12 cellular contexts compared by ENCODE assay signal in the genomic region with DNA sequence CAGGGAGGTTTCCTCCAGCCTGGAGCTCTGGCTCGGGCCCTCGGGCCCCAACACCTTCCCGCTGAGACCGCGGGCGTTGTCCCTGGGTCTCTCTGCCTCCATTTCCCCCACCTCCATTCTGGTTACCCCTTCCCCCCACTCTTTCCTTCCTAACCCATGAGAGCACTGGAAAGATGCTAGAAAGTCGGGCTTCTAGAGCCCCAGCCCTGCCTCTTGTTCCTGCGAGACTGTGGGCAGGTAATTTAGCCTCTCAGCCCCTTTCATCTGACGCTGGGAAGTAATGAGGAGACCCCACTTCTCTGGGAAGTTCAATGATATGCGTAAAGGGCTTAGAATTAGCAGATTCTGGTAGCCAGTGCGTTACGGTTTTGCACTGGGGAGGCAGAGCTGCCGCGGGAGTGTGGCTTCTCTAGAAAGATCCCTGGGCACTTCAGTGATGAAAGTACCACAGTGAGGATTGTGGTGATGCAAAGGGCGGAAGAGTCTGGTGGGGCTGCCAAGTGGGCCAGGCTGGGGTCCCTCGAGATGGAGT. TPM values are rescaled to one million over a fixed set of nuclear protein-coding genes. Genes with fewer than 3 reads are reported as not detected.
DNase-seq lines count a peak whose midpoint lies in the region; ATAC-seq, FAIRE-seq and TF ChIP-seq lines count a peak whose summit lies in the region.
"Had no signal": no experiment of that assay in that cellular context is flagged by ENCODE, and none has a peak within 500 bp of the region (broad histone marks: within the 10 kb centered on the region; RNA-seq: fewer than 3 reads in every experiment).

No MANE protein-coding gene starts in this region.

- H3K4me3 ChIP-seq in left ventricle myocardium inferior (peak overlapping the region; percentile 67), coronary artery (peak overlapping the region; percentile 78)

- H3K27me3 ChIP-seq in left ventricle myocardium inferior (ENCODE audit: low read depth) = peaks cover 67% of the 10 kb centered on the region

- H3K27ac ChIP-seq in left ventricle myocardium inferior (replicated peaks) (no peak overlapping the region), coronary artery (no peak overlapping the region)

- intact Hi-C loops in left ventricle myocardium inferior (cut with micrococcal nuclease) = no loop called here
- intact Hi-C loops in left cardiac atrium (cut with DNase I) = no loop called here
- intact Hi-C loops in natural killer cell (cut with micrococcal nuclease) = no loop called here

- H3K27ac Mint-ChIP-seq in natural killer cell (no peak overlapping the region), type B pancreatic cell (peak overlapping the region; percentile 50)

- H3K27me3 Mint-ChIP-seq in natural killer cell (ENCODE audit: low read depth in 2 of 2) (peaks cover 14 to 37% of the 10 kb centered on the region in 2 donors), type B pancreatic cell (peaks cover 65% of the 10 kb centered on the region)

- H3K4me3 Mint-ChIP-seq in natural killer cell = peak overlapping the region; percentile 9
- peak overlapping the region; percentile 66 for H3K4me3 Mint-ChIP-seq in type B pancreatic cell

- no peak for TF ChIP-seq CTCF in left ventricle myocardium inferior (IDR thresholded peaks at IDR 0.05; ENCODE audit: borderline replicate concordance)
- no peak for TF ChIP-seq CTCF in coronary artery (IDR thresholded peaks at IDR 0.05)
- no peak for TF ChIP-seq CTCF in natural killer cell (IDR thresholded peaks at IDR 0.05)
- no peak for TF ChIP-seq CTCF in type B pancreatic cell (conservative IDR thresholded peaks at IDR 0.05)

- peaks cover 0 to 8% of the 10 kb centered on the region in 2 donors for H3K4me1 Mint-ChIP-seq in natural killer cell
- H3K4me1 Mint-ChIP-seq in type B pancreatic cell (ENCODE audit: unreplicated experiment) = peaks cover 9% of the 10 kb centered on the region

- H3K4me1 ChIP-seq in left ventricle myocardium inferior = peaks cover 23% of the 10 kb centered on the region

- ATAC-seq in left cardiac atrium (no peak), natural killer cell (no peak)
- ATAC-seq: sciatic nerve had no signal

- DNase-seq in left ventricle myocardium inferior (no peak), left cardiac atrium (no peak), coronary artery (ENCODE audit: low spot score) (no peak), natural killer cell (no peak), type B pancreatic cell (ENCODE audit: extremely low spot score, unreplicated experiment) (no peak), T-helper 1 cell (no peak), RCC 7860 (ENCODE audit: low spot score) (no peak)
- no peak for DNase-seq in stimulated activated CD4-positive, alpha-beta T cell treated with anti-CD3 and anti-CD28 coated beads, Interleukin-15, amount 100 ng/mL, for 24 hours
- DNase-seq: NCI-H524 treated with DMSO at 0.1 percent for 48 hours had no signal

- H3K9me3 Mint-ChIP-seq in natural killer cell (no peaks in the 10 kb centered on the region), type B pancreatic cell (no peaks in the 10 kb centered on the region)

- no peaks in the 10 kb centered on the region for H3K9me3 ChIP-seq in left ventricle myocardium inferior (replicated peaks)

- no peaks in the 10 kb centered on the region for H3K36me3 ChIP-seq in left ventricle myocardium inferior

- no peak for FAIRE-seq in RCC 7860 (lab: Jason Lieb, UNC)

- no peaks in the 10 kb centered on the region for H3K36me3 Mint-ChIP-seq in natural killer cell
- H3K36me3 Mint-ChIP-seq in type B pancreatic cell = no peaks in the 10 kb centered on the region

RNA-seq across cellular contexts. Expression of gene ECEL1, which starts 16.2 kb away (rescaled TPM):
- not detected for total RNA-seq in left ventricle myocardium inferior
- total RNA-seq in left cardiac atrium = under 1 TPM; 0.26 to 0.47 TPM
- not detected for total RNA-seq in natural killer cell
- total RNA-seq in type B pancreatic cell (ENCODE audit: low replicate concordance) = 7.8 and 9.6 TPM in 2 replicates
- total RNA-seq: fibroblast of lung had no signal

RNA-seq across cellular contexts. Expression of gene PRSS56, which starts 16.3 kb away (rescaled TPM):
- not detected for total RNA-seq in left ventricle myocardium inferior
- total RNA-seq in left cardiac atrium = under 1 TPM in 1 of 2 donors, not detected in 1; 0.16 TPM
- not detected for total RNA-seq in natural killer cell
- total RNA-seq in type B pancreatic cell (ENCODE audit: low replicate concordance) = 0.34 TPM in 1 of 2 replicates, not detected in the other
- total RNA-seq: fibroblast of lung, left lobe of liver, sciatic nerve had no signal

RNA-seq across cellular contexts. Expression of gene CHRND, which starts 22.1 kb away (rescaled TPM):
- total RNA-seq in left ventricle myocardium inferior (not detected), left cardiac atrium (under 1 TPM in 1 of 2 donors, not detected in 1; 0.35 TPM), natural killer cell (not detected), type B pancreatic cell (ENCODE audit: low replicate concordance) (0.60 TPM in 1 of 2 replicates, not detected in the other)
- total RNA-seq: fibroblast of lung, left lobe of liver, sciatic nerve had no signal

RNA-seq across cellular contexts. Expression of gene CHRNG, which starts 35.6 kb away (rescaled TPM):
- not detected for total RNA-seq in left ventricle myocardium inferior
- total RNA-seq in left cardiac atrium = not detected
- total RNA-seq in natural killer cell = not detected
- total RNA-seq in type B pancreatic cell (ENCODE audit: low replicate concordance) = 0.50 and 0.87 TPM in 2 replicates
- total RNA-seq: fibroblast of lung, left lobe of liver, sciatic nerve had no signal

RNA-seq across cellular contexts. Expression of gene TIGD1, which starts 46.5 kb away (rescaled TPM):
- total RNA-seq in left ventricle myocardium inferior = 2.4 TPM
- total RNA-seq in left cardiac atrium = 1 to 10 TPM; 2.0 to 2.8 TPM
- 10 to 100 TPM; 10.6 to 13.2 (median 12.4) TPM for total RNA-seq in natural killer cell
- total RNA-seq in type B pancreatic cell (ENCODE audit: low replicate concordance) = 7.2 and 10.8 TPM in 2 replicates
